9 cellular contexts compared by ENCODE assay signal in genomic region chr19:893775-894090, GRCh38. TPM values are rescaled to one million over a fixed set of nuclear protein-coding genes. Genes with fewer than 3 reads are reported as not detected.
DNase-seq lines count a peak whose midpoint lies in the region; ATAC-seq and TF ChIP-seq lines count a peak whose summit lies in the region.
"Had no signal": no experiment of that assay in that cellular context is flagged by ENCODE, and none has a peak within 500 bp of the region (broad histone marks: within the 10 kb centered on the region; RNA-seq: fewer than 3 reads in every experiment).

No MANE protein-coding gene starts in this region.

- peak overlapping the region in 4 of 10 experiments; percentile 35 to 90 (median 77); a peak in 5 of 20 replicates for H3K4me3 ChIP-seq in BLaER1 treated with 17β-estradiol and CSF1 and Interleukin-3, amounts not matched to agents 10 nM and 100 nM
- peak overlapping the region; percentile 92; the same call in 1 of the 2 replicates for H3K4me3 ChIP-seq in HUES6 (ENCODE audit: low read depth, low read length)
- H3K4me3 ChIP-seq in breast epithelium: peak overlapping the region in 2 of 3 donors; percentile 89 to 93

- H3K36me3 ChIP-seq in BLaER1 treated with 17β-estradiol and CSF1 and Interleukin-3, amounts not matched to agents 10 nM and 100 nM: peaks cover 36 to 52% (median 46%) of the 10 kb centered on the region in 11 experiments
- peaks cover 25% of the 10 kb centered on the region for H3K36me3 ChIP-seq in HUES6 (ENCODE audit: control insufficient read depth, insufficient read depth, low read length)
- H3K36me3 ChIP-seq in breast epithelium: no peaks in the 10 kb centered on the region

- peak overlapping the region in 9 of 11 experiments; percentile 90 to 97 (median 95); a peak in 14 of 22 replicates for H3K27ac ChIP-seq in BLaER1 treated with 17β-estradiol and CSF1 and Interleukin-3, amounts not matched to agents 10 nM and 100 nM
- H3K27ac ChIP-seq in HUES6 (ENCODE audit: low read depth, low read length): no peak overlapping the region
- H3K27ac ChIP-seq in breast epithelium: peak overlapping the region; percentile 96

- peak overlapping the region in 7 of 11 experiments; percentile 91 to 97 (median 94); a peak in 12 of 22 replicates for H3K9ac ChIP-seq in BLaER1 treated with 17β-estradiol and CSF1 and Interleukin-3, amounts not matched to agents 10 nM and 100 nM
- H3K9ac ChIP-seq in HUES6 (ENCODE audit: low read length): no peak overlapping the region

- no peaks in the 10 kb centered on the region for H3K9me3 ChIP-seq in BLaER1 treated with 17β-estradiol and CSF1 and Interleukin-3, amounts not matched to agents 10 nM and 100 nM (replicated peaks in 1 of 11)
- no peaks in the 10 kb centered on the region for H3K9me3 ChIP-seq in HUES6 (ENCODE audit: control insufficient read depth, insufficient read depth, low read depth, low read length)
- H3K9me3 ChIP-seq in breast epithelium: no peaks in the 10 kb centered on the region

- H3K4me3 Mint-ChIP-seq in neural crest cell: peak overlapping the region; percentile 91

- no peaks in the 10 kb centered on the region for H3K36me3 Mint-ChIP-seq in neural crest cell (ENCODE audit: low read depth)

- peak overlapping the region; percentile 31 to 78 (median 53); a peak in 21 of 22 replicates for H3K4me2 ChIP-seq in BLaER1 treated with 17β-estradiol and CSF1 and Interleukin-3, amounts not matched to agents 10 nM and 100 nM

- DNase-seq in breast epithelium (ENCODE audit: low spot score in 2 of 2): no peak
- DNase-seq in neural crest cell (ENCODE audit: low read depth, low spot score): no peak
- DNase-seq in DMS114 treated with DMSO at 0.1 percent for 48 hours (lab: John Stamatoyannopoulos, UW; ENCODE audit: unreplicated experiment): no peak
- no peak for DNase-seq in stimulated activated CD4-positive, alpha-beta T cell treated with anti-CD3 and anti-CD28 coated beads, Interleukin-4, amount 100 ng/mL, for 1 hour

- TF ChIP-seq POLR2A in breast epithelium (IDR thresholded peaks at IDR 0.05): no peak

- no peaks in the 10 kb centered on the region for H3K9me3 Mint-ChIP-seq in neural crest cell

- H3K4me1 ChIP-seq in BLaER1 treated with 17β-estradiol and CSF1 and Interleukin-3, amounts not matched to agents 10 nM and 100 nM: peaks cover 15 to 30% (median 23%) of the 10 kb centered on the region in 10 experiments
- H3K4me1 ChIP-seq in HUES6 (ENCODE audit: control insufficient read depth, insufficient read depth, low read length): peaks cover 5% of the 10 kb centered on the region; the same call in 1 of the 2 replicates
- H3K4me1 ChIP-seq in breast epithelium: no peaks in the 10 kb centered on the region
- H3K4me1 ChIP-seq: foreskin keratinocyte had no signal

- no peaks in the 10 kb centered on the region for H3K27me3 ChIP-seq in BLaER1 treated with 17β-estradiol and CSF1 and Interleukin-3, amounts not matched to agents 10 nM and 100 nM
- no peaks in the 10 kb centered on the region for H3K27me3 ChIP-seq in HUES6 (ENCODE audit: control insufficient read depth, insufficient read depth, low read length)
- H3K27me3 ChIP-seq in breast epithelium: no peaks in the 10 kb centered on the region
- H3K27me3 ChIP-seq: foreskin keratinocyte had no signal

- H3K4me1 Mint-ChIP-seq in neural crest cell: peaks cover 10% of the 10 kb centered on the region

- intact Hi-C loops in breast epithelium (cut with DNase I; ENCODE audit: low total_unique reads): loop anchor here (5.0 to 10.0 kb wide), 2 partner anchors 321 to 749 kb away; no protein-coding TSS in a partner anchor

- H3K27ac Mint-ChIP-seq in neural crest cell (ENCODE audit: unreplicated experiment): no peak overlapping the region

- no peak for ATAC-seq in GM19328 (IDR thresholded peaks at IDR 0.05; ENCODE audit: unreplicated experiment)
- no peak for ATAC-seq in GM21528 (IDR thresholded peaks at IDR 0.05; ENCODE audit: low FRiP score, unreplicated experiment)

- H4K20me1 ChIP-seq in BLaER1 treated with 17β-estradiol and CSF1 and Interleukin-3, amounts not matched to agents 10 nM and 100 nM: peaks cover 0 to 61% (median 36%) of the 10 kb centered on the region in 11 experiments; a peak in 17 of 22 replicates

- H3K27me3 Mint-ChIP-seq in neural crest cell (ENCODE audit: low read depth): peaks cover 6% of the 10 kb centered on the region

- TF ChIP-seq CTCF in breast epithelium (IDR thresholded peaks at IDR 0.05) (no peak), neural crest cell (conservative IDR thresholded peaks at IDR 0.05) (no peak)

RNA-seq across cellular contexts. Expression of gene RNU6-9, which starts 0.4 kb away (rescaled TPM):
- total RNA-seq in breast epithelium: not detected
- total RNA-seq in neural crest cell: not detected in 2 replicates
- total RNA-seq: foreskin keratinocyte had no signal

RNA-seq across cellular contexts. Expression of gene MED16, which starts 0.7 kb away (rescaled TPM):
- total RNA-seq in breast epithelium: 10 to 100 TPM; 14.9 to 33.1 (median 32.8) TPM
- total RNA-seq in neural crest cell: 73.9 and 77.7 TPM in 2 replicates

RNA-seq across cellular contexts. Expression of gene R3HDM4, which starts 19.3 kb away (rescaled TPM):
- total RNA-seq in breast epithelium (10 to 100 TPM; 31.8 to 41.6 (median 41.0) TPM), neural crest cell (47.7 and 50.9 TPM in 2 replicates)

RNA-seq across cellular contexts. Expression of gene KISS1R, which starts 23.4 kb away (rescaled TPM):
- total RNA-seq in breast epithelium (under 1 TPM in 2 of 3 donors, not detected in 1; 0.15 to 0.33 TPM), neural crest cell (2.2 and 2.4 TPM in 2 replicates)
- total RNA-seq: foreskin keratinocyte had no signal

RNA-seq across cellular contexts. Expression of gene ARID3A, which starts 32.1 kb away (rescaled TPM):
- total RNA-seq in breast epithelium: 10 to 100 TPM in 1 of 3 donors, 1 to 10 TPM in 2; 3.5 to 11.1 (median 4.8) TPM
- 48.4 and 58.9 TPM in 2 replicates for total RNA-seq in neural crest cell
